In genomic region chr11:62539238-62539925, GRCh38 we compare ENCODE assay signal across 8 cellular contexts. TPM values are rescaled to one million over a fixed set of nuclear protein-coding genes. Genes with fewer than 3 reads are reported as not detected.
DNase-seq lines count a peak whose midpoint lies in the region; ATAC-seq and TF ChIP-seq lines count a peak whose summit lies in the region.

No MANE protein-coding gene starts in this region.

- no peaks in the 10 kb centered on the region for H3K27me3 Mint-ChIP-seq in CD8-positive, alpha-beta T cell (ENCODE audit: low read depth)
- H3K27me3 Mint-ChIP-seq in nephron progenitor cell (ENCODE audit: low read depth, poor library complexity) = peaks cover 36% of the 10 kb centered on the region

- WGBS in psoas muscle, 3 donors = 3 to 8% (median 4%) methylated on average over 12 to 13 of the region's 13 CpGs

- H3K9me3 ChIP-seq in CD8-positive, alpha-beta T cell (ENCODE audit: low read length) = no peaks in the 10 kb centered on the region
- H3K9me3 ChIP-seq in psoas muscle = no peaks in the 10 kb centered on the region

- H3K4me1 Mint-ChIP-seq in CD8-positive, alpha-beta T cell (ENCODE audit: low read depth) = peaks cover 53% of the 10 kb centered on the region
- H3K4me1 Mint-ChIP-seq in nephron progenitor cell = peaks cover 71% of the 10 kb centered on the region

- CTCF ChIA-PET in CD8-positive, alpha-beta T cell (lab: Charles Lee) = interaction anchor here (0.6 to 13.8 kb wide), 5 partner anchors 16 to 144 kb away, joined by 3 to 265 read pairs (median 4); no protein-coding TSS in a partner anchor

- ATAC-seq in CD8-positive, alpha-beta T cell = peak; percentile 19
- peak; percentile 23 to 49 (median 45) for ATAC-seq in psoas muscle
- no peak for ATAC-seq in HG03095 (IDR thresholded peaks at IDR 0.05; ENCODE audit: unreplicated experiment)
- no peak for ATAC-seq in HG03175 (IDR thresholded peaks at IDR 0.05; ENCODE audit: unreplicated experiment)

- H3K36me3 ChIP-seq in CD8-positive, alpha-beta T cell (ENCODE audit: insufficient read depth, low read length) = peaks cover 8% of the 10 kb centered on the region
- peaks cover 9 to 22% of the 10 kb centered on the region in 2 donors for H3K36me3 ChIP-seq in psoas muscle (ENCODE audit: insufficient read depth in 1 of 2, low read depth in 1 of 2)

- peaks cover 25% of the 10 kb centered on the region for H3K36me3 Mint-ChIP-seq in CD8-positive, alpha-beta T cell
- peaks cover 8% of the 10 kb centered on the region for H3K36me3 Mint-ChIP-seq in nephron progenitor cell (ENCODE audit: low read depth)

- H3K27me3 ChIP-seq in CD8-positive, alpha-beta T cell (ENCODE audit: insufficient read depth, low read length) = no peaks in the 10 kb centered on the region
- H3K27me3 ChIP-seq in psoas muscle (ENCODE audit: insufficient read depth in 3 of 3, low read length in 2 of 3) = no peaks in the 10 kb centered on the region

- peak overlapping the region; percentile 82 for H3K27ac Mint-ChIP-seq in CD8-positive, alpha-beta T cell
- H3K27ac Mint-ChIP-seq in nephron progenitor cell = no peak overlapping the region

- peaks cover 62% of the 10 kb centered on the region for H3K4me1 ChIP-seq in CD8-positive, alpha-beta T cell (ENCODE audit: insufficient read depth, low read length)
- peaks cover 74% of the 10 kb centered on the region for H3K4me1 ChIP-seq in psoas muscle

- peak in 6 of 7 experiments; percentile 34 to 65 (median 56) for DNase-seq in CD8-positive, alpha-beta T cell
- DNase-seq in M059J (ENCODE audit: low read depth) (peak; percentile 93), fibroblast of pulmonary artery (ENCODE audit: low read depth) (peak; percentile 90), psoas muscle (peak; percentile 88 to 90), nephron progenitor cell (no peak)
- peak; percentile 75 for DNase-seq in activated CD8-positive, alpha-beta memory T cell treated with anti-CD3 and anti-CD28 coated beads, Interleukin-2, amount 50 U/mL, for 48 hours

- H3K4me3 Mint-ChIP-seq in CD8-positive, alpha-beta T cell = peak overlapping the region; percentile 63
- no peak overlapping the region for H3K4me3 Mint-ChIP-seq in nephron progenitor cell

- POLR2A ChIA-PET in CD8-positive, alpha-beta T cell (lab: Charles Lee) = interaction anchor here (0.7 kb wide), 1 partner anchor 16 kb away, joined by 3 read pairs; no protein-coding TSS in a partner anchor

- H3K27ac ChIP-seq in CD8-positive, alpha-beta T cell (ENCODE audit: low read depth, low read length) = no peak overlapping the region
- peak overlapping the region; percentile 99 for H3K27ac ChIP-seq in psoas muscle

- H3K4me3 ChIP-seq in CD8-positive, alpha-beta T cell (ENCODE audit: low read depth, low read length) = no peak overlapping the region
- H3K4me3 ChIP-seq in fibroblast of pulmonary artery (replicated peaks; ENCODE audit: low read depth, low read length) (no peak overlapping the region), psoas muscle (peak overlapping the region; percentile 91)

- no peaks in the 10 kb centered on the region for H3K9me3 Mint-ChIP-seq in CD8-positive, alpha-beta T cell
- no peaks in the 10 kb centered on the region for H3K9me3 Mint-ChIP-seq in nephron progenitor cell

- intact Hi-C loops in CD8-positive, alpha-beta T cell (cut with DNase I, micrococcal nuclease) = no loop called here
- intact Hi-C loops in psoas muscle (cut with DNase I) = no loop called here

- TF ChIP-seq CTCF in CD8-positive, alpha-beta T cell (IDR thresholded peaks at IDR 0.05) = no peak
- TF ChIP-seq CTCF in fibroblast of pulmonary artery (IDR thresholded peaks at IDR 0.05; ENCODE audit: low read length, missing control alignments) = no peak
- no peak for TF ChIP-seq CTCF in psoas muscle (IDR thresholded peaks at IDR 0.05)
- TF ChIP-seq CTCF in nephron progenitor cell (IDR thresholded peaks at IDR 0.05) = no peak

RNA-seq across cellular contexts. Expression of gene AHNAK, which starts 7.2 kb away (rescaled TPM):
- 100 to 1,000 TPM; 185 to 188 TPM for total RNA-seq in CD8-positive, alpha-beta T cell
- total RNA-seq in M059J (2014; rRNA removed; shearing (Covaris generic)) = 51.3 and 141 TPM in 2 replicates
- total RNA-seq in psoas muscle = 100 to 1,000 TPM; 376 to 679 (median 425) TPM
- polyA plus RNA-seq in psoas muscle = 100 to 1,000 TPM in 2 of 3 donors, 10 to 100 TPM in 1; 93.5 to 227 (median 206) TPM

RNA-seq across cellular contexts. Expression of gene EEF1G, which starts 34.3 kb away (rescaled TPM):
- total RNA-seq in CD8-positive, alpha-beta T cell = 1,000 to 10,000 TPM; 2,174 to 2,204 TPM
- 940 and 974 TPM in 2 replicates for total RNA-seq in M059J (2014; rRNA removed; shearing (Covaris generic))
- total RNA-seq in psoas muscle = 1,000 to 10,000 TPM; 1,137 to 1,954 (median 1,509) TPM
- 1,000 to 10,000 TPM; 1,687 to 2,356 (median 2,243) TPM for polyA plus RNA-seq in psoas muscle

RNA-seq across cellular contexts. Expression of gene TUT1, which starts 51.9 kb away (rescaled TPM):
- 10 to 100 TPM; 15.3 to 17.7 TPM for total RNA-seq in CD8-positive, alpha-beta T cell
- 5.2 and 7.6 TPM in 2 replicates for total RNA-seq in M059J (2014; rRNA removed; shearing (Covaris generic))
- total RNA-seq in psoas muscle = 10 to 100 TPM; 14.3 to 23.7 (median 19.6) TPM
- polyA plus RNA-seq in psoas muscle = 10 to 100 TPM; 12.1 to 15.5 (median 12.7) TPM

Comparison
In these comparisons a context has a peak if more than half of its experiments do, and no peak if none do; other contexts are left out.
1. ATAC-seq: peak in CD8-positive, alpha-beta T cell (single experiment) and psoas muscle (4 of 4); none in HG03095 (single experiment) and HG03175 (single experiment).